Comparison of ENCODE assay signal across 8 cellular contexts in genomic region chr2:27489118-27489497, GRCh38. TPM values are rescaled to one million over a fixed set of nuclear protein-coding genes. Genes with fewer than 3 reads are reported as not detected.
DNase-seq lines count a peak whose midpoint lies in the region; ATAC-seq and TF ChIP-seq lines count a peak whose summit lies in the region.

No MANE protein-coding gene starts in this region.

- intact Hi-C loops in left ventricle myocardium inferior (cut with micrococcal nuclease): no loop called here
- intact Hi-C loops in sigmoid colon (cut with DNase I): no loop called here

- no peaks in the 10 kb centered on the region for H3K9me3 Mint-ChIP-seq in activated T-helper 17 cell treated with anti-CD3 and anti-CD28 coated beads, Interleukin-2, amount 50 U/mL, for 72 hours

- no peaks in the 10 kb centered on the region for H3K9me3 ChIP-seq in left ventricle myocardium inferior (replicated peaks)
- no peaks in the 10 kb centered on the region for H3K9me3 ChIP-seq in sigmoid colon

- WGBS in sigmoid colon, 2 donors: 5 to 7% methylated on average over 11 of the region's 11 CpGs

- peak overlapping the region; percentile 92 for H3K4me3 Mint-ChIP-seq in activated T-helper 17 cell treated with anti-CD3 and anti-CD28 coated beads, Interleukin-2, amount 50 U/mL, for 72 hours

- no peaks in the 10 kb centered on the region for H3K36me3 Mint-ChIP-seq in activated T-helper 17 cell treated with anti-CD3 and anti-CD28 coated beads, Interleukin-2, amount 50 U/mL, for 72 hours (ENCODE audit: low read depth)

- H3K4me3 ChIP-seq in left ventricle myocardium inferior (peak overlapping the region; percentile 80), sigmoid colon (peak overlapping the region; percentile 56 to 71 (median 68))

- no peak for TF ChIP-seq CTCF in left ventricle myocardium inferior (IDR thresholded peaks at IDR 0.05; ENCODE audit: borderline replicate concordance)
- TF ChIP-seq CTCF in sigmoid colon (IDR thresholded peaks at IDR 0.05): no peak

- no peak for ATAC-seq in activated T-helper 17 cell treated with anti-CD3 and anti-CD28 coated beads, Interleukin-2, amount 50 U/mL, for 72 hours (replicated peaks)

- H3K36me3 ChIP-seq in left ventricle myocardium inferior: peaks cover 11% of the 10 kb centered on the region
- peaks cover 0 to 16% (median 0%) of the 10 kb centered on the region in 4 donors for H3K36me3 ChIP-seq in sigmoid colon

- peak overlapping the region; percentile 94 for H3K27ac Mint-ChIP-seq in activated T-helper 17 cell treated with anti-CD3 and anti-CD28 coated beads, Interleukin-2, amount 50 U/mL, for 72 hours

- peaks cover 9% of the 10 kb centered on the region for H3K4me1 Mint-ChIP-seq in activated T-helper 17 cell treated with anti-CD3 and anti-CD28 coated beads, Interleukin-2, amount 50 U/mL, for 72 hours

- H3K4me1 ChIP-seq in left ventricle myocardium inferior: peaks cover 29% of the 10 kb centered on the region
- H3K4me1 ChIP-seq in sigmoid colon: peaks cover 0 to 16% (median 9%) of the 10 kb centered on the region in 4 donors

- TF ChIP-seq EP300 in sigmoid colon (IDR thresholded peaks at IDR 0.05): no peak

- DNase-seq in NCI-H1417 (lab: John Stamatoyannopoulos, UW) (peak in 2 of 3 experiments; percentile 77 to 82), NCI-H1417 treated with DMSO at 0.1 percent for 48 hours (lab: John Stamatoyannopoulos, UW) (no peak), HK-2 (ENCODE audit: unreplicated experiment) (peak; percentile 24), left ventricle myocardium inferior (no peak), sigmoid colon (no peak), T-helper 9 cell (no peak)
- DNase-seq in stimulated activated CD4-positive, alpha-beta T cell treated with anti-CD3 and anti-CD28 coated beads, Interleukin-2, amount 100 ng/mL, for 48 hours: no peak

- peaks cover 4% of the 10 kb centered on the region for H3K27me3 Mint-ChIP-seq in activated T-helper 17 cell treated with anti-CD3 and anti-CD28 coated beads, Interleukin-2, amount 50 U/mL, for 72 hours

- H3K27ac ChIP-seq in left ventricle myocardium inferior (replicated peaks): peak overlapping the region; percentile 69
- H3K27ac ChIP-seq in sigmoid colon: peak overlapping the region; percentile 68 to 86 (median 80)

- no peaks in the 10 kb centered on the region for H3K27me3 ChIP-seq in left ventricle myocardium inferior (ENCODE audit: low read depth)
- H3K27me3 ChIP-seq in sigmoid colon: no peaks in the 10 kb centered on the region

- no peak for TF ChIP-seq POLR2A in sigmoid colon (IDR thresholded peaks at IDR 0.05)

RNA-seq across cellular contexts. Expression of gene IFT172, which starts 0.4 kb away (rescaled TPM):
- 10 to 100 TPM; 10.5 to 18.6 TPM for total RNA-seq in activated T-helper 17 cell treated with anti-CD3 and anti-CD28 coated beads, Interleukin-2, amount 50 U/mL, for 72 hours
- total RNA-seq in left ventricle myocardium inferior (21.8 TPM), sigmoid colon (10 to 100 TPM; 25.7 to 37.7 (median 33.9) TPM)
- polyA plus RNA-seq in sigmoid colon: 100 to 1,000 TPM in 2 of 3 donors, 10 to 100 TPM in 1; 82.3 to 139 (median 123) TPM

RNA-seq across cellular contexts. Expression of gene FNDC4, which starts 5.9 kb away (rescaled TPM):
- total RNA-seq in activated T-helper 17 cell treated with anti-CD3 and anti-CD28 coated beads, Interleukin-2, amount 50 U/mL, for 72 hours: under 1 TPM in 1 of 2 donors, not detected in 1; 0.21 TPM
- total RNA-seq in left ventricle myocardium inferior: 1.7 TPM
- total RNA-seq in sigmoid colon: 1 to 10 TPM; 6.1 to 6.8 (median 6.6) TPM
- 1 to 10 TPM in 2 of 3 donors, under 1 TPM in 1; 0.69 to 4.9 (median 4.8) TPM for polyA plus RNA-seq in sigmoid colon

RNA-seq across cellular contexts. Expression of gene GCKR, which starts 7.5 kb away (rescaled TPM):
- not detected for total RNA-seq in activated T-helper 17 cell treated with anti-CD3 and anti-CD28 coated beads, Interleukin-2, amount 50 U/mL, for 72 hours
- total RNA-seq in left ventricle myocardium inferior (not detected), sigmoid colon (1 to 10 TPM in 1 of 4 donors, not detected in 3; 1.1 TPM)
- polyA plus RNA-seq in sigmoid colon: under 1 TPM in 1 of 3 donors, not detected in 2; 0.32 TPM

RNA-seq across cellular contexts. Expression of gene KRTCAP3, which starts 46.9 kb away (rescaled TPM):
- 1 to 10 TPM; 2.6 to 5.0 TPM for total RNA-seq in activated T-helper 17 cell treated with anti-CD3 and anti-CD28 coated beads, Interleukin-2, amount 50 U/mL, for 72 hours
- total RNA-seq in left ventricle myocardium inferior (0.63 TPM), sigmoid colon (under 1 TPM in 1 of 4 donors, not detected in 3; 0.54 TPM)
- 10 to 100 TPM; 33.0 to 93.5 (median 46.5) TPM for polyA plus RNA-seq in sigmoid colon

Comparison
In these comparisons a context has a peak if more than half of its experiments do, and no peak if none do; other contexts are left out.
1. DNase-seq: peak in NCI-H1417 (2 of 3) and HK-2 (single experiment); none in NCI-H1417 treated with DMSO at 0.1 percent for 48 hours (single experiment), left ventricle myocardium inferior (single experiment), sigmoid colon (single experiment), stimulated activated CD4-positive, alpha-beta T cell treated with anti-CD3 and anti-CD28 coated beads, Interleukin-2, amount 100 ng/mL, for 48 hours (0 of 2) and T-helper 9 cell (single experiment).